Comparison of ENCODE assay signal across 1 cellular context in the genomic region with DNA sequence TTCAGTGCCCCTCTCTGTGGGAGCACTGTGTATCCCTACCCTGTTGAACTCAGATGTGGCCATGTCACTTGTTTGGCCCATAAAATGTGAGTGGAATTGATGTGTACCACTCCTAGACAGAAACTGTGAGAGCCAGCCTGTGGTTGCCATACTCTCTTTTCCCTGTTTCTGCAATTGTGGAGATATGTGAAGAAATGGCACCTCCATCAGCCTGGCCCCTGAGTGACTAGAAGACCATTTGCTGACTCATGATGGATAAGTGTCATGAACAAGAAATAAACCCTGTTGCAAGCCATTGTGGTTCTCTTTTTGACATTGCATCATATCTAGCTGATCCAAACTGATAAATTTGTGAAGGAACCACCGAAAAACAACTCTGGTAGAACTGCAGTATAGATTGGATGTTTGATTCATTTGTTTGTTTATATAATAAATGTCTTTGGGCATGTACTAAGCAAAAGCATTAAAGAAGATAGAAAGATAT.
TF ChIP-seq lines count a peak whose summit lies in the region.

No MANE protein-coding gene starts in this region.

TF ChIP-seq in K562, 482 proteins besides CTCF, POLR2A, EP300 and RAD21 (continued from another document and continues in another):
- no peak for TF ChIP-seq RREB1 (CRISPR knock-in tag; IDR thresholded peaks at IDR 0.05)
- TF ChIP-seq, protein P1, sequence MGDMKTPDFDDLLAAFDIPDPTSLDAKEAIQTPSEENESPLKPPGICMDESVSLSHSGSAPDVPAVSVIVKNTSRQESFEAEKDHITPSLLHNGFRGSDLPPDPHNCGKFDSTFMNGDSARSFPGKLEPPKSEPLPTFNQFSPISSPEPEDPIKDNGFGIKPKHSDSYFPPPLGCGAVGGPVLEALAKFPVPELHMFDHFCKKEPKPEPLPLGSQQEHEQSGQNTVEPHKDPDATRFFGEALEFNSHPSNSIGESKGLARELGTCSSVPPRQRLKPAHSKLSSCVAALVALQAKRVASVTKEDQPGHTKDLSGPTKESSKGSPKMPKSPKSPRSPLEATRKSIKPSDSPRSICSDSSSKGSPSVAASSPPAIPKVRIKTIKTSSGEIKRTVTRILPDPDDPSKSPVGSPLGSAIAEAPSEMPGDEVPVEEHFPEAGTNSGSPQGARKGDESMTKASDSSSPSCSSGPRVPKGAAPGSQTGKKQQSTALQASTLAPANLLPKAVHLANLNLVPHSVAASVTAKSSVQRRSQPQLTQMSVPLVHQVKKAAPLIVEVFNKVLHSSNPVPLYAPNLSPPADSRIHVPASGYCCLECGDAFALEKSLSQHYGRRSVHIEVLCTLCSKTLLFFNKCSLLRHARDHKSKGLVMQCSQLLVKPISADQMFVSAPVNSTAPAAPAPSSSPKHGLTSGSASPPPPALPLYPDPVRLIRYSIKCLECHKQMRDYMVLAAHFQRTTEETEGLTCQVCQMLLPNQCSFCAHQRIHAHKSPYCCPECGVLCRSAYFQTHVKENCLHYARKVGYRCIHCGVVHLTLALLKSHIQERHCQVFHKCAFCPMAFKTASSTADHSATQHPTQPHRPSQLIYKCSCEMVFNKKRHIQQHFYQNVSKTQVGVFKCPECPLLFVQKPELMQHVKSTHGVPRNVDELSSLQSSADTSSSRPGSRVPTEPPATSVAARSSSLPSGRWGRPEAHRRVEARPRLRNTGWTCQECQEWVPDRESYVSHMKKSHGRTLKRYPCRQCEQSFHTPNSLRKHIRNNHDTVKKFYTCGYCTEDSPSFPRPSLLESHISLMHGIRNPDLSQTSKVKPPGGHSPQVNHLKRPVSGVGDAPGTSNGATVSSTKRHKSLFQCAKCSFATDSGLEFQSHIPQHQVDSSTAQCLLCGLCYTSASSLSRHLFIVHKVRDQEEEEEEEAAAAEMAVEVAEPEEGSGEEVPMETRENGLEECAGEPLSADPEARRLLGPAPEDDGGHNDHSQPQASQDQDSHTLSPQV (IDR thresholded peaks at IDR 0.05): peak; percentile 76; the same call in 1 of the 2 replicates
- no peak for TF ChIP-seq GATAD2B (IDR thresholded peaks at IDR 0.05; ENCODE audit: borderline replicate concordance)
- TF ChIP-seq RFX1 (IDR thresholded peaks at IDR 0.05): no peak
- TF ChIP-seq CLOCK (CRISPR knock-in tag; IDR thresholded peaks at IDR 0.05; ENCODE audit: borderline replicate concordance): no peak
- TF ChIP-seq ZNF324 (CRISPR knock-in tag; IDR thresholded peaks at IDR 0.05): no peak
- no peak for TF ChIP-seq E2F6 (IDR thresholded peaks at IDR 0.05; ENCODE audit: borderline replicate concordance in 1 of 2, extremely low read depth in 1 of 2, insufficient read depth in 1 of 2, insufficient read length in 1 of 2, low read depth in 1 of 2, low read length in 1 of 2, poor library complexity in 1 of 2, severe bottlenecking in 1 of 2)
- TF ChIP-seq PCBP2 (IDR thresholded peaks at IDR 0.05; ENCODE audit: low read depth, low read length, poor library complexity, severe bottlenecking): no peak
- TF ChIP-seq HDAC2 (IDR thresholded peaks at IDR 0.05): peak; percentile 56; the same call in 1 of the 2 replicates
- TF ChIP-seq RB1 (IDR thresholded peaks at IDR 0.05; ENCODE audit: low read depth): no peak; the same call in 1 of the 2 replicates
- no peak for TF ChIP-seq ZBED1 (IDR thresholded peaks at IDR 0.05)
- peak; percentile 92 for TF ChIP-seq SOX6 (IDR thresholded peaks at IDR 0.05)
- TF ChIP-seq PHTF2 (CRISPR knock-in tag; IDR thresholded peaks at IDR 0.05): no peak
- no peak for TF ChIP-seq ZNF384 (IDR thresholded peaks at IDR 0.05; ENCODE audit: low read depth, low read length)
- TF ChIP-seq, protein P2, sequence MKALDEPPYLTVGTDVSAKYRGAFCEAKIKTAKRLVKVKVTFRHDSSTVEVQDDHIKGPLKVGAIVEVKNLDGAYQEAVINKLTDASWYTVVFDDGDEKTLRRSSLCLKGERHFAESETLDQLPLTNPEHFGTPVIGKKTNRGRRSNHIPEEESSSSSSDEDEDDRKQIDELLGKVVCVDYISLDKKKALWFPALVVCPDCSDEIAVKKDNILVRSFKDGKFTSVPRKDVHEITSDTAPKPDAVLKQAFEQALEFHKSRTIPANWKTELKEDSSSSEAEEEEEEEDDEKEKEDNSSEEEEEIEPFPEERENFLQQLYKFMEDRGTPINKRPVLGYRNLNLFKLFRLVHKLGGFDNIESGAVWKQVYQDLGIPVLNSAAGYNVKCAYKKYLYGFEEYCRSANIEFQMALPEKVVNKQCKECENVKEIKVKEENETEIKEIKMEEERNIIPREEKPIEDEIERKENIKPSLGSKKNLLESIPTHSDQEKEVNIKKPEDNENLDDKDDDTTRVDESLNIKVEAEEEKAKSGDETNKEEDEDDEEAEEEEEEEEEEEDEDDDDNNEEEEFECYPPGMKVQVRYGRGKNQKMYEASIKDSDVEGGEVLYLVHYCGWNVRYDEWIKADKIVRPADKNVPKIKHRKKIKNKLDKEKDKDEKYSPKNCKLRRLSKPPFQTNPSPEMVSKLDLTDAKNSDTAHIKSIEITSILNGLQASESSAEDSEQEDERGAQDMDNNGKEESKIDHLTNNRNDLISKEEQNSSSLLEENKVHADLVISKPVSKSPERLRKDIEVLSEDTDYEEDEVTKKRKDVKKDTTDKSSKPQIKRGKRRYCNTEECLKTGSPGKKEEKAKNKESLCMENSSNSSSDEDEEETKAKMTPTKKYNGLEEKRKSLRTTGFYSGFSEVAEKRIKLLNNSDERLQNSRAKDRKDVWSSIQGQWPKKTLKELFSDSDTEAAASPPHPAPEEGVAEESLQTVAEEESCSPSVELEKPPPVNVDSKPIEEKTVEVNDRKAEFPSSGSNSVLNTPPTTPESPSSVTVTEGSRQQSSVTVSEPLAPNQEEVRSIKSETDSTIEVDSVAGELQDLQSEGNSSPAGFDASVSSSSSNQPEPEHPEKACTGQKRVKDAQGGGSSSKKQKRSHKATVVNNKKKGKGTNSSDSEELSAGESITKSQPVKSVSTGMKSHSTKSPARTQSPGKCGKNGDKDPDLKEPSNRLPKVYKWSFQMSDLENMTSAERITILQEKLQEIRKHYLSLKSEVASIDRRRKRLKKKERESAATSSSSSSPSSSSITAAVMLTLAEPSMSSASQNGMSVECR (CRISPR knock-in tag; IDR thresholded peaks at IDR 0.05): no peak
- no peak for TF ChIP-seq TBP (optimal IDR thresholded peaks at IDR 0.05; ENCODE audit: low read depth, low read length)
- TF ChIP-seq ARHGAP35 (IDR thresholded peaks at IDR 0.05; ENCODE audit: partially characterized antibody): no peak
- no peak for TF ChIP-seq RBBP5 (IDR thresholded peaks at IDR 0.05; ENCODE audit: borderline replicate concordance, insufficient read depth, low read length, poor library complexity, severe bottlenecking)
- peak; percentile 14; the same call in 1 of the 2 replicates for TF ChIP-seq NCOR1 (IDR thresholded peaks at IDR 0.05)
- 0 out of 4 replicates have a peak, but pooled peaks of 1 of the 2 experiments have one; percentile 18 for TF ChIP-seq MNT (conservative IDR thresholded peaks at IDR 0.05)
- no peak for TF ChIP-seq L3MBTL2 (IDR thresholded peaks at IDR 0.05)
- TF ChIP-seq ZNF695 (CRISPR knock-in tag; IDR thresholded peaks at IDR 0.05): no peak
- TF ChIP-seq, protein P3, sequence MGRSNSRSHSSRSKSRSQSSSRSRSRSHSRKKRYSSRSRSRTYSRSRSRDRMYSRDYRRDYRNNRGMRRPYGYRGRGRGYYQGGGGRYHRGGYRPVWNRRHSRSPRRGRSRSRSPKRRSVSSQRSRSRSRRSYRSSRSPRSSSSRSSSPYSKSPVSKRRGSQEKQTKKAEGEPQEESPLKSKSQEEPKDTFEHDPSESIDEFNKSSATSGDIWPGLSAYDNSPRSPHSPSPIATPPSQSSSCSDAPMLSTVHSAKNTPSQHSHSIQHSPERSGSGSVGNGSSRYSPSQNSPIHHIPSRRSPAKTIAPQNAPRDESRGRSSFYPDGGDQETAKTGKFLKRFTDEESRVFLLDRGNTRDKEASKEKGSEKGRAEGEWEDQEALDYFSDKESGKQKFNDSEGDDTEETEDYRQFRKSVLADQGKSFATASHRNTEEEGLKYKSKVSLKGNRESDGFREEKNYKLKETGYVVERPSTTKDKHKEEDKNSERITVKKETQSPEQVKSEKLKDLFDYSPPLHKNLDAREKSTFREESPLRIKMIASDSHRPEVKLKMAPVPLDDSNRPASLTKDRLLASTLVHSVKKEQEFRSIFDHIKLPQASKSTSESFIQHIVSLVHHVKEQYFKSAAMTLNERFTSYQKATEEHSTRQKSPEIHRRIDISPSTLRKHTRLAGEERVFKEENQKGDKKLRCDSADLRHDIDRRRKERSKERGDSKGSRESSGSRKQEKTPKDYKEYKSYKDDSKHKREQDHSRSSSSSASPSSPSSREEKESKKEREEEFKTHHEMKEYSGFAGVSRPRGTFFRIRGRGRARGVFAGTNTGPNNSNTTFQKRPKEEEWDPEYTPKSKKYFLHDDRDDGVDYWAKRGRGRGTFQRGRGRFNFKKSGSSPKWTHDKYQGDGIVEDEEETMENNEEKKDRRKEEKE (IDR thresholded peaks at IDR 0.05; ENCODE audit: borderline replicate concordance in 1 of 2, control insufficient read depth in 1 of 2, low read depth in 2 of 2, low read length in 1 of 2): no peak
- TF ChIP-seq, protein P4, sequence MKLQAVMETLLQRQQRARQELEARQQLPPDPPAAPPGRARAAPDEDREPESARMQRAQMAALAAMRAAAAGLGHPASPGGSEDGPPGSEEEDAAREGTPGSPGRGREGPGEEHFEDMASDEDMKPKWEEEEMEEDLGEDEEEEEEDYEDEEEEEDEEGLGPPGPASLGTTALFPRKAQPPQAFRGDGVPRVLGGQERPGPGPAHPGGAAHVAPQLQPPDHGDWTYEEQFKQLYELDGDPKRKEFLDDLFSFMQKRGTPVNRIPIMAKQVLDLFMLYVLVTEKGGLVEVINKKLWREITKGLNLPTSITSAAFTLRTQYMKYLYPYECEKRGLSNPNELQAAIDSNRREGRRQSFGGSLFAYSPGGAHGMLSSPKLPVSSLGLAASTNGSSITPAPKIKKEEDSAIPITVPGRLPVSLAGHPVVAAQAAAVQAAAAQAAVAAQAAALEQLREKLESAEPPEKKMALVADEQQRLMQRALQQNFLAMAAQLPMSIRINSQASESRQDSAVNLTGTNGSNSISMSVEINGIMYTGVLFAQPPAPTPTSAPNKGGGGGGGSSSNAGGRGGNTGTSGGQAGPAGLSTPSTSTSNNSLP (IDR thresholded peaks at IDR 0.05; ENCODE audit: borderline replicate concordance, low read depth, low read length): peak; percentile 74; the same call in 1 of the 2 replicates
